ENCODE assay signal across 9 cellular contexts in genomic region chr6:40997256-40997957, GRCh38. TPM values are rescaled to one million over a fixed set of nuclear protein-coding genes. Genes with fewer than 3 reads are reported as not detected.
DNase-seq lines count a peak whose midpoint lies in the region; TF ChIP-seq lines count a peak whose summit lies in the region.
"Had no signal": no experiment of that assay in that cellular context is flagged by ENCODE, and none has a peak within 500 bp of the region (broad histone marks: within the 10 kb centered on the region; RNA-seq: fewer than 3 reads in every experiment).

No MANE protein-coding gene starts in this region.

- H3K36me3 Mint-ChIP-seq in brain (no peaks in the 10 kb centered on the region), type B pancreatic cell (peaks cover 4% of the 10 kb centered on the region)
- H3K36me3 Mint-ChIP-seq: activated CD8-positive, alpha-beta memory T cell treated with anti-CD3 and anti-CD28 coated beads, Interleukin-2, amount 10 ng/mL, durations not matched to agents 7 days and 5 days had no signal

- H3K4me1 Mint-ChIP-seq in brain (peaks cover 49% of the 10 kb centered on the region), type B pancreatic cell (ENCODE audit: unreplicated experiment) (peaks cover 48% of the 10 kb centered on the region)
- H3K4me1 Mint-ChIP-seq: activated CD8-positive, alpha-beta memory T cell treated with anti-CD3 and anti-CD28 coated beads, Interleukin-2, amount 10 ng/mL, durations not matched to agents 7 days and 5 days had no signal

- H3K27me3 Mint-ChIP-seq in brain = peaks cover 7% of the 10 kb centered on the region
- H3K27me3 Mint-ChIP-seq in type B pancreatic cell = no peaks in the 10 kb centered on the region

- in situ Hi-C loops in GM13976 (cut with MboI; ENCODE audit: low sequenced_read_pairs, unreplicated experiment) = no loop called here

- no peak for TF ChIP-seq CTCF in brain (conservative IDR thresholded peaks at IDR 0.05)
- no peak for TF ChIP-seq CTCF in type B pancreatic cell (conservative IDR thresholded peaks at IDR 0.05)
- TF ChIP-seq CTCF in GM13976 (IDR thresholded peaks at IDR 0.05; ENCODE audit: borderline replicate concordance, control extremely low read depth, extremely low read depth, insufficient read depth, missing control alignments) = no peak

- H3K4me3 Mint-ChIP-seq in brain (peak overlapping the region; percentile 19 to 58 (median 54)), type B pancreatic cell (peak overlapping the region; percentile 69)
- H3K4me3 Mint-ChIP-seq: activated CD8-positive, alpha-beta memory T cell treated with anti-CD3 and anti-CD28 coated beads, Interleukin-2, amount 10 ng/mL, durations not matched to agents 7 days and 5 days had no signal

- H3K9me3 Mint-ChIP-seq in brain = peaks cover 0 to 4% (median 0%) of the 10 kb centered on the region in 5 experiments
- no peaks in the 10 kb centered on the region for H3K9me3 Mint-ChIP-seq in type B pancreatic cell

- H3K27ac Mint-ChIP-seq in brain (peak overlapping the region; percentile 91 to 97 (median 93)), type B pancreatic cell (peak overlapping the region; percentile 91)
- H3K27ac Mint-ChIP-seq: activated CD8-positive, alpha-beta memory T cell treated with anti-CD3 and anti-CD28 coated beads, Interleukin-2, amount 10 ng/mL, durations not matched to agents 7 days and 5 days had no signal

- DNase-seq in NCI-H2196 (lab: John Stamatoyannopoulos, UW; ENCODE audit: unreplicated experiment) (peak; percentile 23), NCI-H2196 treated with DMSO at 0.1 percent for 48 hours (lab: John Stamatoyannopoulos, UW; ENCODE audit: unreplicated experiment) (no peak), kidney tubule cell (ENCODE audit: low spot score) (peak; percentile 91), type B pancreatic cell (ENCODE audit: extremely low spot score, unreplicated experiment) (no peak), cortex of kidney (lab: John Stamatoyannopoulos, UW) (no peak), GM13976 (ENCODE audit: low spot score) (no peak), OCI-M1 (lab: John Stamatoyannopoulos, UW) (no peak)
- DNase-seq: activated CD8-positive, alpha-beta memory T cell treated with anti-CD3 and anti-CD28 coated beads, Interleukin-2, amount 10 ng/mL, durations not matched to agents 7 days and 5 days had no signal

RNA-seq across cellular contexts. Expression of gene UNC5CL, which starts 41.6 kb away (rescaled TPM):
- 0.93 TPM for polyA plus RNA-seq in brain (ENCODE audit: insufficient read depth, low read depth, low replicate concordance)
- total RNA-seq in type B pancreatic cell (ENCODE audit: low replicate concordance) = 3.1 and 5.1 TPM in 2 replicates

RNA-seq across cellular contexts. Expression of gene TSPO2, which starts 44.9 kb away (rescaled TPM):
- not detected for polyA plus RNA-seq in brain (ENCODE audit: insufficient read depth, low read depth, low replicate concordance)
- total RNA-seq in type B pancreatic cell (ENCODE audit: low replicate concordance) = not detected in 2 replicates
- total RNA-seq: activated CD8-positive, alpha-beta memory T cell treated with anti-CD3 and anti-CD28 coated beads, Interleukin-2, amount 10 ng/mL, durations not matched to agents 7 days and 5 days had no signal

RNA-seq across cellular contexts. Expression of gene APOBEC2, which starts 55.6 kb away (rescaled TPM):
- not detected for polyA plus RNA-seq in brain (ENCODE audit: insufficient read depth, low read depth, low replicate concordance)
- total RNA-seq in type B pancreatic cell (ENCODE audit: low replicate concordance) = 0.64 and 1.5 TPM in 2 replicates
- total RNA-seq: activated CD8-positive, alpha-beta memory T cell treated with anti-CD3 and anti-CD28 coated beads, Interleukin-2, amount 10 ng/mL, durations not matched to agents 7 days and 5 days had no signal

Comparison
In these comparisons a context has a peak if more than half of its experiments do, and no peak if none do; other contexts are left out.
1. DNase-seq: peak in NCI-H2196 (single experiment) and kidney tubule cell (single experiment); none in NCI-H2196 treated with DMSO at 0.1 percent for 48 hours (single experiment), type B pancreatic cell (single experiment), cortex of kidney (single experiment), GM13976 (single experiment) and OCI-M1 (single experiment).